15 cellular contexts compared by ENCODE assay signal in genomic region chr14:88476825-88477224, GRCh38.
A peak's percentile ranks its signal among the peaks of the same experiment; 100 is the strongest.
DNase-seq lines count a peak whose midpoint lies in the region; ATAC-seq, FAIRE-seq and TF ChIP-seq lines count a peak whose summit lies in the region.
"Had no signal": no experiment of that assay in that cellular context is flagged by ENCODE, and none has a peak within 500 bp of the region (broad histone marks: within the 10 kb centered on the region; RNA-seq: fewer than 3 reads in every experiment).

No MANE protein-coding gene starts in this region.

- no peak overlapping the region for H3K4me3 ChIP-seq in GM23338
- H3K4me3 ChIP-seq in astrocyte (ENCODE audit: insufficient read depth, low read depth, low read length): no peak overlapping the region
- H3K4me3 ChIP-seq in osteoblast (ENCODE audit: insufficient read depth, low read length): no peak overlapping the region
- H3K4me3 ChIP-seq: A549, GM12878, HAP-1 had no signal

- H3K27me3 ChIP-seq in GM23338 (ENCODE audit: insufficient read depth) (no peaks in the 10 kb centered on the region), astrocyte (ENCODE audit: insufficient read depth, low read length) (no peaks in the 10 kb centered on the region), osteoblast (ENCODE audit: insufficient read depth, low read length) (no peaks in the 10 kb centered on the region)
- H3K27me3 ChIP-seq: BE2C had no signal

- no peak overlapping the region for H2AFZ ChIP-seq in GM23338
- H2AFZ ChIP-seq in astrocyte (ENCODE audit: low read depth, low read length): no peak overlapping the region
- no peak overlapping the region for H2AFZ ChIP-seq in osteoblast (ENCODE audit: low read length)

- TF ChIP-seq CTCF in GM23338 (conservative IDR thresholded peaks at IDR 0.05; ENCODE audit: low read depth in 2 of 2) (no peak), HFFc6 (IDR thresholded peaks at IDR 0.05) (no peak), astrocyte (IDR thresholded peaks at IDR 0.05; ENCODE audit: insufficient read depth, low read depth, low read length) (no peak), osteoblast (IDR thresholded peaks at IDR 0.05; ENCODE audit: extremely low read depth, low read depth, low read length) (no peak)

- H3K36me3 Mint-ChIP-seq in GM23338 (ENCODE audit: low read depth): peaks cover 27% of the 10 kb centered on the region
- H3K36me3 Mint-ChIP-seq in HFFc6 (ENCODE audit: low read depth): peaks cover 50% of the 10 kb centered on the region
- peaks cover 10% of the 10 kb centered on the region for H3K36me3 Mint-ChIP-seq in astrocyte (ENCODE audit: low read depth, unreplicated experiment)
- H3K36me3 Mint-ChIP-seq in effector memory CD8-positive, alpha-beta T cell (ENCODE audit: insufficient read depth): no peaks in the 10 kb centered on the region
- H3K36me3 Mint-ChIP-seq: CD4-positive, alpha-beta memory T cell had no signal

- H3K9me3 ChIP-seq in astrocyte (ENCODE audit: insufficient read depth, low read depth, low read length): no peaks in the 10 kb centered on the region
- no peaks in the 10 kb centered on the region for H3K9me3 ChIP-seq in osteoblast (ENCODE audit: low read depth, low read length)
- H3K9me3 ChIP-seq: A549, BE2C, HAP-1 had no signal

- no peaks in the 10 kb centered on the region for H3K36me3 ChIP-seq in GM23338 (ENCODE audit: insufficient read depth)
- H3K36me3 ChIP-seq in astrocyte (ENCODE audit: insufficient read depth, low read length): peaks cover 29% of the 10 kb centered on the region
- peaks cover 29% of the 10 kb centered on the region for H3K36me3 ChIP-seq in osteoblast (ENCODE audit: insufficient read depth, low read length)
- H3K36me3 ChIP-seq: BE2C, HAP-1 had no signal

- H3K9me3 Mint-ChIP-seq in GM23338: no peaks in the 10 kb centered on the region
- no peaks in the 10 kb centered on the region for H3K9me3 Mint-ChIP-seq in HFFc6
- no peaks in the 10 kb centered on the region for H3K9me3 Mint-ChIP-seq in astrocyte (ENCODE audit: unreplicated experiment)
- no peaks in the 10 kb centered on the region for H3K9me3 Mint-ChIP-seq in effector memory CD8-positive, alpha-beta T cell

- H4K20me1 ChIP-seq in GM23338 (replicated peaks; ENCODE audit: insufficient read depth) (no peaks in the 10 kb centered on the region), astrocyte (ENCODE audit: insufficient read depth, low read length) (peaks cover 26% of the 10 kb centered on the region), osteoblast (ENCODE audit: insufficient read depth, low read length) (peaks cover 13% of the 10 kb centered on the region)

- no peak overlapping the region for H3K4me3 Mint-ChIP-seq in GM23338
- peak overlapping the region; percentile 42 for H3K4me3 Mint-ChIP-seq in HFFc6
- no peak overlapping the region for H3K4me3 Mint-ChIP-seq in astrocyte (ENCODE audit: unreplicated experiment)
- H3K4me3 Mint-ChIP-seq in effector memory CD8-positive, alpha-beta T cell: no peak overlapping the region
- H3K4me3 Mint-ChIP-seq: CD4-positive, alpha-beta memory T cell had no signal

- H3K4me1 ChIP-seq in GM23338 (ENCODE audit: insufficient read depth): peaks cover 7% of the 10 kb centered on the region
- no peaks in the 10 kb centered on the region for H3K4me1 ChIP-seq in astrocyte (ENCODE audit: insufficient read depth, low read length)
- peaks cover 13% of the 10 kb centered on the region for H3K4me1 ChIP-seq in osteoblast (ENCODE audit: insufficient read depth, low read length)
- H3K4me1 ChIP-seq: A549 had no signal

- no peak overlapping the region for H3K4me2 ChIP-seq in GM23338
- H3K4me2 ChIP-seq in astrocyte (ENCODE audit: low read length): no peak overlapping the region
- no peak overlapping the region for H3K4me2 ChIP-seq in osteoblast (ENCODE audit: insufficient read depth, low read length)
- H3K4me2 ChIP-seq: A549 had no signal

- H3K27ac ChIP-seq in GM23338 (ENCODE audit: low read depth): no peak overlapping the region
- H3K27ac ChIP-seq in astrocyte (ENCODE audit: low read depth, low read length): no peak overlapping the region
- H3K27ac ChIP-seq in osteoblast (ENCODE audit: low read depth, low read length): peak overlapping the region; percentile 47
- H3K27ac ChIP-seq: A549, C4-2B had no signal

- no peaks in the 10 kb centered on the region for H3K9me2 ChIP-seq in GM23338 (ENCODE audit: insufficient read depth)

- H3K27ac Mint-ChIP-seq in GM23338 (peak overlapping the region; percentile 27; the same call in 1 of the 2 replicates), HFFc6 (peak overlapping the region; percentile 91), astrocyte (ENCODE audit: unreplicated experiment) (no peak overlapping the region)
- no peak overlapping the region for H3K27ac Mint-ChIP-seq in effector memory CD8-positive, alpha-beta T cell
- H3K27ac Mint-ChIP-seq: CD4-positive, alpha-beta memory T cell had no signal

- H3K79me2 ChIP-seq in GM23338 (replicated peaks; ENCODE audit: insufficient read depth): no peaks in the 10 kb centered on the region
- H3K79me2 ChIP-seq in astrocyte (ENCODE audit: insufficient read depth, low read length): peaks cover 10% of the 10 kb centered on the region
- H3K79me2 ChIP-seq in osteoblast (ENCODE audit: insufficient read depth, low read length): no peaks in the 10 kb centered on the region

- peaks cover 2% of the 10 kb centered on the region for H3K27me3 Mint-ChIP-seq in GM23338 (ENCODE audit: insufficient read depth, low read depth, poor library complexity)
- peaks cover 2% of the 10 kb centered on the region; the same call in 1 of the 2 replicates for H3K27me3 Mint-ChIP-seq in HFFc6 (ENCODE audit: insufficient read depth)
- H3K27me3 Mint-ChIP-seq in astrocyte (ENCODE audit: low read depth, unreplicated experiment): no peaks in the 10 kb centered on the region
- peaks cover 9 to 14% of the 10 kb centered on the region in 2 donors for H3K27me3 Mint-ChIP-seq in effector memory CD8-positive, alpha-beta T cell

- H3K4me1 Mint-ChIP-seq in GM23338: peaks cover 11% of the 10 kb centered on the region
- H3K4me1 Mint-ChIP-seq in HFFc6 (ENCODE audit: low read depth): peaks cover 41% of the 10 kb centered on the region
- H3K4me1 Mint-ChIP-seq in astrocyte (ENCODE audit: low read depth, unreplicated experiment): peaks cover 3% of the 10 kb centered on the region
- H3K4me1 Mint-ChIP-seq in effector memory CD8-positive, alpha-beta T cell (ENCODE audit: low read depth in 2 of 2): no peaks in the 10 kb centered on the region
- H3K4me1 Mint-ChIP-seq: CD4-positive, alpha-beta memory T cell had no signal

- FAIRE-seq in astrocyte (lab: Jason Lieb, UNC): no peak
- FAIRE-seq: A549, GM12878, H1 had no signal

- no peaks in the 10 kb centered on the region for H3F3A ChIP-seq in GM23338 (replicated peaks; ENCODE audit: low read depth)

- ATAC-seq in GM23338: no peak
- ATAC-seq in effector memory CD8-positive, alpha-beta T cell (replicated peaks): no peak
- no peak for ATAC-seq in GM19463 (IDR thresholded peaks at IDR 0.05; ENCODE audit: unreplicated experiment)
- ATAC-seq: GM12878 had no signal

- no peak for DNase-seq in GM23338 (ENCODE audit: low spot score)
- DNase-seq in HFFc6: no peak
- DNase-seq in astrocyte (ENCODE audit: low read depth): peak; percentile 10
- DNase-seq in osteoblast (ENCODE audit: insufficient read length, low spot score, missing footprints): peak; percentile 95
- no peak for DNase-seq in medulla oblongata (ENCODE audit: extremely low spot score)
- no peak for DNase-seq in effector memory CD8-positive, alpha-beta T cell
- DNase-seq: BE2C; CD4-positive, alpha-beta memory T cell; DMS79 had no signal

- H3K9ac ChIP-seq in astrocyte (ENCODE audit: low read length): no peak overlapping the region

TF ChIP-seq in GM23338, 12 proteins besides CTCF, POLR2A, EP300 and RAD21 (continues in another document):
- TF ChIP-seq EZH2 (IDR thresholded peaks at IDR 0.05; ENCODE audit: low read depth, unreplicated experiment) (no peak), JUNB (IDR thresholded peaks at IDR 0.05; ENCODE audit: unreplicated experiment) (no peak), POLR2AphosphoS5 (IDR thresholded peaks at IDR 0.05; ENCODE audit: low read depth) (no peak), CREB1 (CRISPR knock-in tag; IDR thresholded peaks at IDR 0.05; ENCODE audit: low read depth) (no peak), NANOG (IDR thresholded peaks at IDR 0.05; ENCODE audit: borderline replicate concordance) (no peak), EZH2phosphoT487 (IDR thresholded peaks at IDR 0.05; ENCODE audit: unreplicated experiment) (no peak)

Comparison
In these comparisons a context has a peak if more than half of its experiments do, and no peak if none do; other contexts are left out.
1. DNase-seq: peak in astrocyte (single experiment) and osteoblast (single experiment); none in GM23338 (single experiment), HFFc6 (single experiment), medulla oblongata (single experiment) and effector memory CD8-positive, alpha-beta T cell (0 of 3).
2. H3K27ac Mint-ChIP-seq: peak in GM23338 (single experiment) and HFFc6 (single experiment); none in astrocyte (single experiment) and effector memory CD8-positive, alpha-beta T cell (0 of 2).